ENCODE assay signal across 33 cellular contexts in genomic region chr3:73150369-73150768, GRCh38.
"Had no signal": no experiment of that assay in that cellular context is flagged by ENCODE, and none has a peak within 500 bp of the region (broad histone marks: within the 10 kb centered on the region; RNA-seq: fewer than 3 reads in every experiment).

No MANE protein-coding gene starts in this region.

- H3K36me3 ChIP-seq: adrenal gland, ascending aorta, brain microvascular endothelial cell, breast epithelium, cardiac muscle cell had no signal

- DNase-seq: activated effector memory CD4-positive, alpha-beta T cell treated with anti-CD3 and anti-CD28 coated beads, Interleukin-2, amount 50 U/mL, for 16 hours; activated effector memory CD4-positive, alpha-beta T cell treated with Interleukin-2 at 50 U/mL for 16 hours; activated gamma-delta T cell; activated gamma-delta T cell treated with Interleukin-2 at 50 U/mL for 16 hours; activated naive CD4-positive, alpha-beta T cell; activated naive CD4-positive, alpha-beta T cell treated with anti-CD3 and anti-CD28 coated beads for 36 hours; activated naive CD4-positive, alpha-beta T cell treated with anti-CD3 and anti-CD28 coated beads, Interleukin-2, amount 10 ng/mL, durations not matched to agents 7 days and 5 days; activated naive CD4-positive, alpha-beta T cell treated with anti-CD3 and anti-CD28 coated beads, Interleukin-2, amount 50 U/mL, for 16 hours; activated naive CD4-positive, alpha-beta T cell treated with Interleukin-2 at 50 U/mL for 16 hours; activated naive CD8-positive, alpha-beta T cell treated with anti-CD3 and anti-CD28 coated beads for 36 hours; activated naive CD8-positive, alpha-beta T cell treated with anti-CD3 and anti-CD28 coated beads, Interleukin-2, amount 10 ng/mL, durations not matched to agents 7 days and 5 days; activated naive CD8-positive, alpha-beta T cell treated with anti-CD3 and anti-CD28 coated beads, Interleukin-2, amount 50 U/mL, for 24 hours; activated T-cell treated with anti-CD3 and anti-CD28 coated beads for 4 hours; activated T-cell treated with anti-CD3 and anti-CD28 coated beads, Interleukin-2, amount 50 U/mL, for 1 hour; activated T-cell treated with anti-CD3 and anti-CD28 coated beads, Interleukin-2, amount 50 U/mL, for 24 hours; activated T-cell treated with anti-CD3 and anti-CD28 coated beads, Interleukin-2, amount 50 U/mL, for 4 hours; activated T-cell treated with anti-CD3 and anti-CD28 coated beads, Interleukin-2, amount 50 U/mL, for 48 hours; activated T-cell treated with anti-CD3 and anti-CD28 coated beads, Interleukin-2, amount 50 U/mL, for 72 hours; adrenal gland; amniotic stem cell; amygdala; anterior cingulate cortex; aorta; body of pancreas; brain microvascular endothelial cell; caudate nucleus; central memory CD4-positive, alpha-beta T cell; cerebellar nuclear complex had no signal

- H3K9me3 ChIP-seq: adrenal gland, ascending aorta, body of pancreas, breast epithelium had no signal

- H3K4me1 ChIP-seq: breast epithelium had no signal

- H3K4me3 ChIP-seq: adrenal gland, ascending aorta, body of pancreas, breast epithelium, cardiac muscle cell had no signal

- ATAC-seq: activated naive CD4-positive, alpha-beta T cell treated with anti-CD3 and anti-CD28 coated beads, Interleukin-2, amount 50 U/mL, for 72 hours; activated naive CD8-positive, alpha-beta T cell treated with anti-CD3 and anti-CD28 coated beads, Interleukin-2, amount 50 U/mL, for 24 hours; activated T-cell treated with anti-CD3 and anti-CD28 coated beads, Interleukin-2, amount 50 U/mL, for 4 hours; activated T-cell treated with anti-CD3 and anti-CD28 coated beads, Interleukin-2, amount 50 U/mL, for 72 hours; activated T-helper 17 cell treated with anti-CD3 and anti-CD28 coated beads, Interleukin-2, amount 50 U/mL, for 72 hours; body of pancreas had no signal
